21 cellular contexts compared by ENCODE assay signal in the genomic region with DNA sequence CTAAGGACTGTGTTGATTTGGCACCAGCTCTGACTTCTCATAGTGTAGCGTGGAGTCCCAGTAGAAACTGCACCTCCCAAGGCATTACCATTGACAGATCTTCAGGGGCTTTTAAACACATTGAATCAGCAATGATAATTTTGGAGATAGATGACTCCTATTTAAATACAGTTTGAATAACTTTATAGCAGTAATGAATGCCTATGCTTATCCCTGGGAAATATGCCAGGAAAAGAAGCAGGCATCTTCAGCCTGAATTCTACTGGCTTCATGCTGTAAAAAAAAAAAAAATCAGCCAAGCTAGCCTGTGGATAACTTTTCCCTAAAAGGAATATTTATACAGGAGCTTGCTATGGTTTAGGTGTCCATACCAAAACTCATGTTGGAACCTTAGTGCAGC.
DNase-seq lines count a peak whose midpoint lies in the region; ATAC-seq, FAIRE-seq and TF ChIP-seq lines count a peak whose summit lies in the region.
"Had no signal": no experiment of that assay in that cellular context is flagged by ENCODE, and none has a peak within 500 bp of the region (broad histone marks: within the 10 kb centered on the region; RNA-seq: fewer than 3 reads in every experiment).

No MANE protein-coding gene starts in this region.

- H3K9ac ChIP-seq in SK-N-SH (no peak overlapping the region), H1 (replicated peaks in 1 of 4; ENCODE audit: extremely low read depth in 1 of 4, low read depth in 3 of 4, low read length in 3 of 4) (no peak overlapping the region), smooth muscle cell (ENCODE audit: low read depth) (no peak overlapping the region)

- no peak overlapping the region for H3K56ac ChIP-seq in H1 (replicated peaks; ENCODE audit: insufficient read length, low read depth, low read length)

- no peak overlapping the region for H2BK12ac ChIP-seq in H1 (ENCODE audit: low read depth, low read length)

- TF ChIP-seq CTCF in SK-N-SH (IDR thresholded peaks at IDR 0.05): no peak
- TF ChIP-seq CTCF in astrocyte of the cerebellum (IDR thresholded peaks at IDR 0.05; ENCODE audit: low read depth, low read length, missing control alignments): no peak
- no peak for TF ChIP-seq CTCF in H1 (IDR thresholded peaks at IDR 0.05; ENCODE audit: control extremely low read depth in 1 of 3, insufficient read depth in 1 of 3, low read depth in 1 of 3, low read length in 3 of 3)
- no peak for TF ChIP-seq CTCF in smooth muscle cell (IDR thresholded peaks at IDR 0.05; ENCODE audit: borderline replicate concordance, insufficient read depth, poor library complexity, severe bottlenecking)
- no peak for TF ChIP-seq CTCF in breast epithelium (IDR thresholded peaks at IDR 0.05)

- no peak overlapping the region for H3K4ac ChIP-seq in H1 (replicated peaks; ENCODE audit: insufficient read length, low read depth, low read length)

- FAIRE-seq in H1 (lab: Jason Lieb, UNC) (no peak), GM12891 (lab: Jason Lieb, UNC) (no peak)
- FAIRE-seq: A549 had no signal

- H3K9me3 ChIP-seq in SK-N-SH (no peaks in the 10 kb centered on the region; the same call in 1 of the 2 replicates), H1 (ENCODE audit: insufficient read depth in 2 of 2, low read depth in 1 of 2, low read length in 1 of 2) (no peaks in the 10 kb centered on the region), smooth muscle cell (replicated peaks; ENCODE audit: low read depth) (no peaks in the 10 kb centered on the region), breast epithelium (no peaks in the 10 kb centered on the region)
- H3K9me3 ChIP-seq: A549 had no signal

- H3K79me2 ChIP-seq in SK-N-SH (ENCODE audit: insufficient read depth) (no peaks in the 10 kb centered on the region), H1 (ENCODE audit: control insufficient read depth in 1 of 2, insufficient read depth in 2 of 2, low read length in 2 of 2) (no peaks in the 10 kb centered on the region), smooth muscle cell (ENCODE audit: low read depth) (no peaks in the 10 kb centered on the region)

- in situ Hi-C loops in astrocyte of the cerebellum (cut with HindIII; ENCODE audit: low sequenced_read_pairs): no loop called here

- no peak overlapping the region for H4K5ac ChIP-seq in H1 (ENCODE audit: insufficient read length, low read depth, low read length)

- H4K20me1 ChIP-seq in SK-N-SH (ENCODE audit: insufficient read depth): no peaks in the 10 kb centered on the region
- H4K20me1 ChIP-seq in H1 (replicated peaks in 1 of 2; ENCODE audit: control insufficient read depth in 1 of 2, insufficient read depth in 2 of 2, low read length in 2 of 2): no peaks in the 10 kb centered on the region
- no peaks in the 10 kb centered on the region for H4K20me1 ChIP-seq in smooth muscle cell (ENCODE audit: low read depth)

- no peak overlapping the region for H3K18ac ChIP-seq in H1 (ENCODE audit: extremely low read depth, low read length)

- H2BK120ac ChIP-seq in H1 (replicated peaks; ENCODE audit: low read depth, low read length): no peak overlapping the region

- H2BK5ac ChIP-seq in H1 (ENCODE audit: low read depth, low read length): no peak overlapping the region

- H3K36me3 ChIP-seq in SK-N-SH (replicated peaks in 1 of 2; ENCODE audit: control insufficient read depth in 1 of 2, insufficient read depth in 2 of 2, low read length in 1 of 2) (no peaks in the 10 kb centered on the region), H1 (ENCODE audit: control insufficient read depth in 2 of 4, insufficient read depth in 4 of 4, low read length in 3 of 4) (no peaks in the 10 kb centered on the region), smooth muscle cell (ENCODE audit: low read depth) (no peaks in the 10 kb centered on the region), breast epithelium (no peaks in the 10 kb centered on the region)

- no peaks in the 10 kb centered on the region for H3F3A ChIP-seq in SK-N-SH (replicated peaks; ENCODE audit: insufficient read depth)
- no peaks in the 10 kb centered on the region for H3F3A ChIP-seq in smooth muscle cell (ENCODE audit: low read depth)

- intact Hi-C loops in breast epithelium (cut with DNase I; ENCODE audit: low total_unique reads): no loop called here

- H3K27me3 ChIP-seq in SK-N-SH (ENCODE audit: insufficient read depth) (no peaks in the 10 kb centered on the region; the same call in 1 of the 2 replicates), H1 (replicated peaks in 1 of 4; ENCODE audit: control insufficient read depth in 3 of 4, extremely low read depth in 1 of 4, insufficient read depth in 3 of 4, low read length in 3 of 4) (no peaks in the 10 kb centered on the region), smooth muscle cell (ENCODE audit: low read depth) (no peaks in the 10 kb centered on the region), breast epithelium (no peaks in the 10 kb centered on the region)

- no peak overlapping the region for H2AK5ac ChIP-seq in H1 (ENCODE audit: low read depth, low read length)

- DNase-seq in SK-N-SH (no peak), astrocyte of the cerebellum (ENCODE audit: low read depth) (peak; percentile 8), H1 (ENCODE audit: low read depth in 1 of 2, low spot score in 2 of 2) (no peak), smooth muscle cell (lab: John Stamatoyannopoulos, UW; ENCODE audit: unreplicated experiment) (no peak), breast epithelium (ENCODE audit: low spot score in 2 of 2) (no peak), GM12891 (ENCODE audit: insufficient read length, low spot score) (no peak)
- DNase-seq: AML-193; CD4-positive, alpha-beta T cell; DMS153; DMS79; GDM1; H7; HFFc6 had no signal

- no peak overlapping the region for H2AFZ ChIP-seq in SK-N-SH (ENCODE audit: low read depth)
- H2AFZ ChIP-seq in H1 (ENCODE audit: low read length): 0 out of 2 replicates have a peak overlapping the region, but pooled peaks have one; percentile 50
- peak overlapping the region; percentile 18 for H2AFZ ChIP-seq in smooth muscle cell (ENCODE audit: low read depth)
- H2AFZ ChIP-seq: GM23338 had no signal

- H3K79me1 ChIP-seq in H1 (ENCODE audit: low read depth, low read length): no peaks in the 10 kb centered on the region

- no peak for ATAC-seq in SK-N-SH treated with all-trans-retinoic acid at 6 μM for 48 hours
- no peak for ATAC-seq in GM18511 (IDR thresholded peaks at IDR 0.05; ENCODE audit: unreplicated experiment)
- ATAC-seq: A549, GM23338, HCT116 had no signal

- no peak overlapping the region for H4K91ac ChIP-seq in H1 (replicated peaks; ENCODE audit: insufficient read length, low read length)

- no peak overlapping the region for H2BK20ac ChIP-seq in H1 (ENCODE audit: low read length)

- H3K27ac ChIP-seq in SK-N-SH (ENCODE audit: low read depth in 2 of 2, low read length in 1 of 2) (no peak overlapping the region), H1 (ENCODE audit: low read depth, low read length) (no peak overlapping the region), smooth muscle cell (ENCODE audit: low read depth) (no peak overlapping the region), breast epithelium (no peak overlapping the region)
- H3K27ac ChIP-seq: 22Rv1, A549, C4-2B, HL-60 had no signal

- 79% methylated on average over 1 of the region's 1 CpG for WGBS in SK-N-SH (ENCODE audit: low lambda C conversion rate)
- WGBS in H1 (ENCODE audit: extremely low coverage in 1 of 2, insufficient coverage in 1 of 2, insufficient read length in 1 of 2, insufficient replicate concordance in 2 of 2, low coverage in 1 of 2, low lambda C conversion rate in 2 of 2, missing lambda C conversion rate in 1 of 2), 2 experiments: 100% methylated on average over 1 of the region's 1 CpG; no CpG with 5 or more reads in 1 of the 2 experiments
- whole genome bisulfite sequencing in smooth muscle cell (ENCODE audit: low lambda C conversion rate): 95% methylated on average over 1 of the region's 1 CpG

- H3K9me2 ChIP-seq in SK-N-SH: peaks cover 3% of the 10 kb centered on the region; the same call in 1 of the 2 replicates

- POLR2A ChIA-PET in SK-N-SH (lab: Yijun Ruan, JAX) (no interaction called here), H1 (lab: Charles Lee; ENCODE audit: partially characterized antibody) (no interaction called here)

- H4K8ac ChIP-seq in H1 (ENCODE audit: extremely low read depth, insufficient read depth, low read length): no peak overlapping the region

- no peaks in the 10 kb centered on the region; the same call in 1 of the 2 replicates for H3K23me2 ChIP-seq in H1 (ENCODE audit: low read depth, low read length)

- no peak overlapping the region for H3K14ac ChIP-seq in H1 (ENCODE audit: insufficient read length)

- H3K23ac ChIP-seq in H1 (ENCODE audit: insufficient read length): no peak overlapping the region

- TF ChIP-seq POLR2A in H1 (IDR thresholded peaks at IDR 0.05; ENCODE audit: control extremely low read depth in 1 of 2, low read depth in 2 of 2, low read length in 2 of 2) (no peak), breast epithelium (IDR thresholded peaks at IDR 0.05) (no peak), GM12891 (IDR thresholded peaks at IDR 0.05; ENCODE audit: low read depth, low read length) (no peak)

- H3K4me1 ChIP-seq in SK-N-SH (ENCODE audit: control insufficient read depth in 1 of 2, insufficient read depth in 2 of 2, low read depth in 1 of 2, low read length in 1 of 2): no peaks in the 10 kb centered on the region
- H3K4me1 ChIP-seq in H1 (replicated peaks in 1 of 4; ENCODE audit: control insufficient read depth in 3 of 4, insufficient read depth in 4 of 4, low read length in 3 of 4): no peaks in the 10 kb centered on the region
- H3K4me1 ChIP-seq in smooth muscle cell (ENCODE audit: low read depth): no peaks in the 10 kb centered on the region
- no peaks in the 10 kb centered on the region for H3K4me1 ChIP-seq in breast epithelium
- H3K4me1 ChIP-seq: A549 had no signal

- H3K4me2 ChIP-seq in SK-N-SH (no peak overlapping the region), H1 (ENCODE audit: insufficient read depth in 1 of 2, low read depth in 2 of 2, low read length in 2 of 2) (no peak overlapping the region), smooth muscle cell (no peak overlapping the region)
- H3K4me2 ChIP-seq: A549, GM23338 had no signal

- TF ChIP-seq RAD21 in SK-N-SH (IDR thresholded peaks at IDR 0.05; ENCODE audit: low read length) (no peak), H1 (IDR thresholded peaks at IDR 0.05 in 1 of 2, conservative IDR thresholded peaks at IDR 0.05 in 1 of 2; ENCODE audit: low read depth in 2 of 2, low read length in 2 of 2) (no peak)

- H3K4me3 ChIP-seq in SK-N-SH (ENCODE audit: low read depth in 2 of 2, low read length in 1 of 2) (no peak overlapping the region), astrocyte of the cerebellum (ENCODE audit: low read depth, low read length) (no peak overlapping the region), H1 (ENCODE audit: extremely low read depth in 1 of 4, insufficient read depth in 2 of 4, low read depth in 3 of 4, low read length in 4 of 4) (no peak overlapping the region), smooth muscle cell (no peak overlapping the region), breast epithelium (no peak overlapping the region)
- H3K4me3 ChIP-seq: A549, GM23338 had no signal

- CTCF ChIA-PET in SK-N-SH (lab: Yijun Ruan, JAX) (interaction anchor here (1.0 kb wide), 1 partner anchor 18 kb away, joined by 3 read pairs; no protein-coding TSS in a partner anchor), H1 (lab: Charles Lee; ENCODE audit: partially characterized antibody) (no interaction called here)

- TF ChIP-seq EP300 in SK-N-SH (IDR thresholded peaks at IDR 0.05; ENCODE audit: borderline replicate concordance in 1 of 2, low read depth in 1 of 2, low read length in 1 of 2): no peak
- no peak for TF ChIP-seq EP300 in H1 (IDR thresholded peaks at IDR 0.05; ENCODE audit: borderline replicate concordance in 1 of 2, low read depth in 2 of 2, low read length in 2 of 2)

- H2BK15ac ChIP-seq in H1 (ENCODE audit: low read length): no peak overlapping the region
